In genomic region chr4:113730467-113731216, GRCh38 we compare ENCODE assay signal across 17 cellular contexts. TPM values are rescaled to one million over a fixed set of nuclear protein-coding genes. Genes with fewer than 3 reads are reported as not detected.
DNase-seq lines count a peak whose midpoint lies in the region; ATAC-seq lines count a peak whose summit lies in the region.
"Had no signal": no experiment of that assay in that cellular context is flagged by ENCODE, and none has a peak within 500 bp of the region (broad histone marks: within the 10 kb centered on the region; RNA-seq: fewer than 3 reads in every experiment).

No MANE protein-coding gene starts in this region.

- CTCF ChIA-PET in activated naive CD4-positive, alpha-beta T cell treated with anti-CD3 and anti-CD28 coated beads for 36 hours (lab: Charles Lee), result no interaction called here

- peak overlapping the region; percentile 3 for H3K27ac Mint-ChIP-seq in T-helper 1 cell treated with Interleukin-12 subunit alpha and Interleukin-12 subunit beta and Interleukin-4 antibody, amounts not matched to agents 30 μg/mL and 1 μg/mL, for 36 hours
- peak overlapping the region; percentile 83 for H3K27ac Mint-ChIP-seq in activated naive CD4-positive, alpha-beta T cell treated with anti-CD3 and anti-CD28 coated beads for 36 hours
- peak overlapping the region; percentile 67 for H3K27ac Mint-ChIP-seq in activated naive CD8-positive, alpha-beta T cell treated with anti-CD3 and anti-CD28 coated beads for 36 hours
- H3K27ac Mint-ChIP-seq: H9 had no signal

- peaks cover 44% of the 10 kb centered on the region for H3K4me1 Mint-ChIP-seq in T-helper 1 cell treated with Interleukin-12 subunit alpha and Interleukin-12 subunit beta and Interleukin-4 antibody, amounts not matched to agents 30 μg/mL and 1 μg/mL, for 36 hours (ENCODE audit: low read depth)
- peaks cover 83% of the 10 kb centered on the region for H3K4me1 Mint-ChIP-seq in activated naive CD4-positive, alpha-beta T cell treated with anti-CD3 and anti-CD28 coated beads for 36 hours (ENCODE audit: low read depth)
- H3K4me1 Mint-ChIP-seq in activated naive CD8-positive, alpha-beta T cell treated with anti-CD3 and anti-CD28 coated beads for 36 hours, result peaks cover 74% of the 10 kb centered on the region
- H3K4me1 Mint-ChIP-seq: H9 had no signal

- DNase-seq in T-helper 1 cell (no peak), middle frontal gyrus (ENCODE audit: extremely low spot score, low spot score) (no peak)
- DNase-seq in activated naive CD4-positive, alpha-beta T cell treated with anti-CD3 and anti-CD28 coated beads for 36 hours, result no peak
- no peak for DNase-seq in activated naive CD4-positive, alpha-beta T cell (lab: John Stamatoyannopoulos, UW)
- DNase-seq in activated naive CD8-positive, alpha-beta T cell treated with anti-CD3 and anti-CD28 coated beads for 36 hours, result no peak
- no peak for DNase-seq in stimulated activated naive CD8-positive, alpha-beta T cell treated with anti-CD3 and anti-CD28 coated beads, Interleukin-15, Interleukin-2, amounts not matched to agents 100 U/mL and 50 U/mL, for 24 hours
- DNase-seq: Calu3; CD4-positive, alpha-beta memory T cell; DMS53; H9; KG1; NCI-H1417 treated with DMSO at 0.1 percent for 48 hours; NCI-H1930; NCI-H446; NCI-H69 had no signal

- H3K4me3 Mint-ChIP-seq in T-helper 1 cell treated with Interleukin-12 subunit alpha and Interleukin-12 subunit beta and Interleukin-4 antibody, amounts not matched to agents 30 μg/mL and 1 μg/mL, for 36 hours, result no peak overlapping the region
- H3K4me3 Mint-ChIP-seq in activated naive CD4-positive, alpha-beta T cell treated with anti-CD3 and anti-CD28 coated beads for 36 hours, result peak overlapping the region; percentile 13
- peak overlapping the region; percentile 16 for H3K4me3 Mint-ChIP-seq in activated naive CD8-positive, alpha-beta T cell treated with anti-CD3 and anti-CD28 coated beads for 36 hours
- H3K4me3 Mint-ChIP-seq: CD4-positive, alpha-beta memory T cell; H9 had no signal

- H3K9me3 Mint-ChIP-seq in T-helper 1 cell treated with Interleukin-12 subunit alpha and Interleukin-12 subunit beta and Interleukin-4 antibody, amounts not matched to agents 30 μg/mL and 1 μg/mL, for 36 hours, result peaks cover 3% of the 10 kb centered on the region
- H3K9me3 Mint-ChIP-seq in activated naive CD4-positive, alpha-beta T cell treated with anti-CD3 and anti-CD28 coated beads for 36 hours, result no peaks in the 10 kb centered on the region
- no peaks in the 10 kb centered on the region for H3K9me3 Mint-ChIP-seq in activated naive CD8-positive, alpha-beta T cell treated with anti-CD3 and anti-CD28 coated beads for 36 hours
- H3K9me3 Mint-ChIP-seq: CD4-positive, alpha-beta memory T cell; H9 had no signal

- peak; percentile 74 for ATAC-seq in stimulated activated naive CD8-positive, alpha-beta T cell treated with anti-CD3 and anti-CD28 coated beads, Interleukin-15, Interleukin-2, amounts not matched to agents 100 U/mL and 50 U/mL, for 24 hours
- no peak for ATAC-seq in HG02973 (IDR thresholded peaks at IDR 0.05; ENCODE audit: unreplicated experiment)

- peaks cover 20% of the 10 kb centered on the region for H3K36me3 Mint-ChIP-seq in T-helper 1 cell treated with Interleukin-12 subunit alpha and Interleukin-12 subunit beta and Interleukin-4 antibody, amounts not matched to agents 30 μg/mL and 1 μg/mL, for 36 hours (ENCODE audit: low read depth)
- peaks cover 28% of the 10 kb centered on the region for H3K36me3 Mint-ChIP-seq in activated naive CD4-positive, alpha-beta T cell treated with anti-CD3 and anti-CD28 coated beads for 36 hours (ENCODE audit: low read depth)
- peaks cover 42% of the 10 kb centered on the region for H3K36me3 Mint-ChIP-seq in activated naive CD8-positive, alpha-beta T cell treated with anti-CD3 and anti-CD28 coated beads for 36 hours

- intact Hi-C loops in activated naive CD4-positive, alpha-beta T cell treated with anti-CD3 and anti-CD28 coated beads for 36 hours (cut with micrococcal nuclease), result loop anchor here (1.0 to 2.0 kb wide), 7 partner anchors 18 to 346 kb away; no protein-coding TSS in a partner anchor

- H3K27me3 Mint-ChIP-seq in T-helper 1 cell treated with Interleukin-12 subunit alpha and Interleukin-12 subunit beta and Interleukin-4 antibody, amounts not matched to agents 30 μg/mL and 1 μg/mL, for 36 hours (ENCODE audit: low read depth), result no peaks in the 10 kb centered on the region
- no peaks in the 10 kb centered on the region for H3K27me3 Mint-ChIP-seq in activated naive CD4-positive, alpha-beta T cell treated with anti-CD3 and anti-CD28 coated beads for 36 hours (ENCODE audit: low read depth)
- no peaks in the 10 kb centered on the region for H3K27me3 Mint-ChIP-seq in activated naive CD8-positive, alpha-beta T cell treated with anti-CD3 and anti-CD28 coated beads for 36 hours
- H3K27me3 Mint-ChIP-seq: CD4-positive, alpha-beta memory T cell had no signal

RNA-seq across cellular contexts. Expression of gene CAMK2D, which starts 30.9 kb away (rescaled TPM):
- total RNA-seq in activated naive CD4-positive, alpha-beta T cell treated with anti-CD3 and anti-CD28 coated beads for 36 hours, result 10 to 100 TPM; 75.7 to 78.3 TPM
- total RNA-seq in activated naive CD8-positive, alpha-beta T cell treated with anti-CD3 and anti-CD28 coated beads for 36 hours, result 10 to 100 TPM; 42.8 to 46.7 TPM

Comparison
In these comparisons a context has a peak if more than half of its experiments do, and no peak if none do; other contexts are left out.
1. H3K27ac Mint-ChIP-seq: peak in every context shown above with its lines; median percentile 83 in activated naive CD4-positive, alpha-beta T cell treated with anti-CD3 and anti-CD28 coated beads for 36 hours; 67 in activated naive CD8-positive, alpha-beta T cell treated with anti-CD3 and anti-CD28 coated beads for 36 hours; 3 in T-helper 1 cell treated with Interleukin-12 subunit alpha and Interleukin-12 subunit beta and Interleukin-4 antibody, amounts not matched to agents 30 μg/mL and 1 μg/mL, for 36 hours.